25 cellular contexts compared by ENCODE assay signal in the genomic region with DNA sequence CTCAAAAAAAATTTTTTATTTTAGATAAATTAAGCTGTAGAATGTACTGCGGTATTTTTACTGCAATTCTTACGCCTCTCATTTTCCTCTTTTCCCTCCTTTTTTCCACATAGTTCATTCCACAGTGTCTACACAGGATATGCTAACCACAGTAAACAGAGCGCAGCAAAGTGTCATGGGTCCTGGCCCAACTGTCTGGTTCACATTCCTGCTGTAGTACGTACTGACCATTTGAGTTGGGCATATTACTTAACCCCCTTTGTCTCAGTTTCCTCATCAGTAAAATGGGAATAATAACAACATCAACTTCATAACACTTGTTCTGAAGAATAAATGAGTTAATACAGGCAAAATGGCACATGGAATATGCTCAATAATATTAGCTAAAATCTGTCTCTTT. TPM values are rescaled to one million over a fixed set of nuclear protein-coding genes. Genes with fewer than 3 reads are reported as not detected.
DNase-seq lines count a peak whose midpoint lies in the region; ATAC-seq, FAIRE-seq and TF ChIP-seq lines count a peak whose summit lies in the region.
"Had no signal": no experiment of that assay in that cellular context is flagged by ENCODE, and none has a peak within 500 bp of the region (broad histone marks: within the 10 kb centered on the region; RNA-seq: fewer than 3 reads in every experiment).

No MANE protein-coding gene starts in this region.

- H4K8ac ChIP-seq in H1 (ENCODE audit: extremely low read depth, insufficient read depth, low read length) = no peak overlapping the region

- no peaks in the 10 kb centered on the region for H3K9me2 ChIP-seq in GM23338 (ENCODE audit: insufficient read depth)

- H3K4me1 Mint-ChIP-seq in GM23338 = peaks cover 55% of the 10 kb centered on the region

- no peak overlapping the region for H2BK20ac ChIP-seq in H1 (ENCODE audit: low read length)

- H3K36me3 Mint-ChIP-seq in GM23338 (ENCODE audit: low read depth) = no peaks in the 10 kb centered on the region
- H3K36me3 Mint-ChIP-seq: CD4-positive, CD25-positive, alpha-beta regulatory T cell had no signal

- H4K20me1 ChIP-seq in GM23338 (replicated peaks; ENCODE audit: insufficient read depth) = no peaks in the 10 kb centered on the region
- no peaks in the 10 kb centered on the region for H4K20me1 ChIP-seq in H1 (replicated peaks in 1 of 2; ENCODE audit: control insufficient read depth in 1 of 2, insufficient read depth in 2 of 2, low read length in 2 of 2)
- H4K20me1 ChIP-seq: BLaER1 had no signal

- TF ChIP-seq CTCF in GM23338 (conservative IDR thresholded peaks at IDR 0.05; ENCODE audit: low read depth in 2 of 2) (no peak), H1 (IDR thresholded peaks at IDR 0.05; ENCODE audit: control extremely low read depth in 1 of 3, insufficient read depth in 1 of 3, low read depth in 1 of 3, low read length in 3 of 3) (no peak)

- H3K27me3 ChIP-seq in GM23338 (ENCODE audit: insufficient read depth) (no peaks in the 10 kb centered on the region), HUES48 (ENCODE audit: control insufficient read depth, insufficient read depth, low read length) (no peaks in the 10 kb centered on the region), H1 (replicated peaks in 1 of 4; ENCODE audit: control insufficient read depth in 3 of 4, extremely low read depth in 1 of 4, insufficient read depth in 3 of 4, low read length in 3 of 4) (no peaks in the 10 kb centered on the region)
- H3K27me3 ChIP-seq: BLaER1 had no signal

- peaks cover 62% of the 10 kb centered on the region for H3K4me1 ChIP-seq in GM23338 (ENCODE audit: insufficient read depth)
- peaks cover 55% of the 10 kb centered on the region for H3K4me1 ChIP-seq in HUES48 (ENCODE audit: control insufficient read depth, insufficient read depth, low read length)
- peaks cover 0 to 17% (median 12%) of the 10 kb centered on the region in 4 experiments; a peak in 5 of 7 replicates for H3K4me1 ChIP-seq in H1 (replicated peaks in 1 of 4; ENCODE audit: control insufficient read depth in 3 of 4, insufficient read depth in 4 of 4, low read length in 3 of 4)
- H3K4me1 ChIP-seq: BLaER1 had no signal

- no peaks in the 10 kb centered on the region for H3K9me3 Mint-ChIP-seq in GM23338
- H3K9me3 Mint-ChIP-seq: CD4-positive, CD25-positive, alpha-beta regulatory T cell had no signal

- no peak for TF ChIP-seq RAD21 in H1 (IDR thresholded peaks at IDR 0.05 in 1 of 2, conservative IDR thresholded peaks at IDR 0.05 in 1 of 2; ENCODE audit: low read depth in 2 of 2, low read length in 2 of 2)

- H4K5ac ChIP-seq in H1 (ENCODE audit: insufficient read length, low read depth, low read length) = peak overlapping the region; percentile 39

- intact Hi-C loops in sciatic nerve (cut with DNase I) = no loop called here

- H2BK120ac ChIP-seq in H1 (replicated peaks; ENCODE audit: low read depth, low read length) = no peak overlapping the region

- H3K27ac ChIP-seq in GM23338 (ENCODE audit: low read depth) = peak overlapping the region; percentile 78
- peak overlapping the region; percentile 33 for H3K27ac ChIP-seq in HUES48 (ENCODE audit: low read depth, low read length)
- H3K27ac ChIP-seq in H1 (ENCODE audit: low read depth, low read length) = no peak overlapping the region
- H3K27ac ChIP-seq: BLaER1, RWPE1 had no signal

- no peak overlapping the region for H2BK15ac ChIP-seq in H1 (ENCODE audit: low read length)

- no peak overlapping the region for H3K4me3 Mint-ChIP-seq in GM23338
- H3K4me3 Mint-ChIP-seq: CD4-positive, CD25-positive, alpha-beta regulatory T cell had no signal

- H3F3A ChIP-seq in GM23338 (replicated peaks; ENCODE audit: low read depth) = peaks cover 3% of the 10 kb centered on the region; the same call in 1 of the 2 replicates

- FAIRE-seq in H1 (lab: Jason Lieb, UNC) = no peak
- FAIRE-seq: A204.1 had no signal

- no peaks in the 10 kb centered on the region for H3K23me2 ChIP-seq in H1 (ENCODE audit: low read depth, low read length)

- H3K4ac ChIP-seq in H1 (replicated peaks; ENCODE audit: insufficient read length, low read depth, low read length) = no peak overlapping the region

- peak overlapping the region; percentile 58; the same call in 1 of the 2 replicates for H3K4me2 ChIP-seq in GM23338
- H3K4me2 ChIP-seq in H1 (ENCODE audit: insufficient read depth in 1 of 2, low read depth in 2 of 2, low read length in 2 of 2) = no peak overlapping the region
- H3K4me2 ChIP-seq: BLaER1 had no signal

- H3K9me3 ChIP-seq in HUES48 (ENCODE audit: control insufficient read depth, insufficient read depth, low read length) (no peaks in the 10 kb centered on the region), H1 (ENCODE audit: insufficient read depth in 2 of 2, low read depth in 1 of 2, low read length in 1 of 2) (no peaks in the 10 kb centered on the region)

- H2AK5ac ChIP-seq in H1 (ENCODE audit: low read depth, low read length) = no peak overlapping the region

- H2AFZ ChIP-seq in GM23338 (no peak overlapping the region), H1 (ENCODE audit: low read length) (no peak overlapping the region)

- no peak overlapping the region for H3K23ac ChIP-seq in H1 (ENCODE audit: insufficient read length)

- H3K14ac ChIP-seq in H1 (ENCODE audit: insufficient read length) = no peak overlapping the region

- peaks cover 86% of the 10 kb centered on the region for H3K79me2 ChIP-seq in GM23338 (replicated peaks; ENCODE audit: insufficient read depth)
- peaks cover 0 to 90% of the 10 kb centered on the region in 2 experiments; a peak in 3 of 4 replicates for H3K79me2 ChIP-seq in H1 (ENCODE audit: control insufficient read depth in 1 of 2, insufficient read depth in 2 of 2, low read length in 2 of 2)

- peaks cover 5% of the 10 kb centered on the region; the same call in 1 of the 2 replicates for H3K79me1 ChIP-seq in H1 (ENCODE audit: low read depth, low read length)

- ATAC-seq in GM23338 = no peak
- no peak for ATAC-seq in sciatic nerve
- no peak for ATAC-seq in HG02571 (IDR thresholded peaks at IDR 0.05; ENCODE audit: unreplicated experiment)
- ATAC-seq: Panc1 had no signal

- DNase-seq in GM23338 (ENCODE audit: low spot score) (no peak), H1 (ENCODE audit: low read depth in 1 of 2, low spot score in 2 of 2) (no peak), iris pigment epithelial cell (ENCODE audit: low read depth) (peak; percentile 47), sciatic nerve (ENCODE audit: low spot score) (no peak), LoVo (ENCODE audit: low spot score) (no peak)
- DNase-seq in stimulated activated CD8-positive, alpha-beta memory T cell treated with anti-CD3 and anti-CD28 coated beads, Interleukin-4, amount 100 ng/mL, for 48 hours = no peak
- DNase-seq: CD4-positive, CD25-positive, alpha-beta regulatory T cell; DMS153; HCEC 1CT; KG1; NCI-H1092; NCI-H1417 treated with DMSO at 0.1 percent for 48 hours; NCI-H1694 treated with DMSO at 0.1 percent for 48 hours; NCI-H2081 treated with DMSO at 0.1 percent for 48 hours; NCI-H2171; NCI-H226; NCI-H510A; NCI-H69; SHP77 had no signal

- TF ChIP-seq EP300 in H1 (IDR thresholded peaks at IDR 0.05; ENCODE audit: borderline replicate concordance in 1 of 2, low read depth in 2 of 2, low read length in 2 of 2) = no peak

- TF ChIP-seq POLR2A in H1 (IDR thresholded peaks at IDR 0.05; ENCODE audit: control extremely low read depth in 1 of 2, low read depth in 2 of 2, low read length in 2 of 2) = no peak

- H3K56ac ChIP-seq in H1 (replicated peaks; ENCODE audit: insufficient read length, low read depth, low read length) = no peak overlapping the region

- no peaks in the 10 kb centered on the region for H3K36me3 ChIP-seq in GM23338 (ENCODE audit: insufficient read depth)
- H3K36me3 ChIP-seq in HUES48 (ENCODE audit: control insufficient read depth, insufficient read depth, low read length) = no peaks in the 10 kb centered on the region
- no peaks in the 10 kb centered on the region for H3K36me3 ChIP-seq in H1 (ENCODE audit: control insufficient read depth in 2 of 4, insufficient read depth in 4 of 4, low read length in 3 of 4)
- H3K36me3 ChIP-seq: BLaER1 had no signal

- no peak overlapping the region for H2BK12ac ChIP-seq in H1 (ENCODE audit: low read depth, low read length)

- peak overlapping the region; percentile 93 for H3K27ac Mint-ChIP-seq in GM23338
- H3K27ac Mint-ChIP-seq: CD4-positive, CD25-positive, alpha-beta regulatory T cell had no signal

- H3K9ac ChIP-seq in HUES48 (ENCODE audit: low read depth, low read length) (no peak overlapping the region), H1 (replicated peaks in 1 of 4; ENCODE audit: extremely low read depth in 1 of 4, low read depth in 3 of 4, low read length in 3 of 4) (no peak overlapping the region)
- H3K9ac ChIP-seq: BLaER1 had no signal

- POLR2A ChIA-PET in H1 (lab: Charles Lee; ENCODE audit: partially characterized antibody) = interaction anchor here (2.2 to 2.5 kb wide), 3 partner anchors 11 to 42 kb away, joined by 5 to 12 read pairs (median 9); a partner anchor contains a TSS

- H4K91ac ChIP-seq in H1 (replicated peaks; ENCODE audit: insufficient read length, low read length) = no peak overlapping the region

- CTCF ChIA-PET in H1 (lab: Charles Lee; ENCODE audit: partially characterized antibody) = interaction anchor here (1.0 to 1.1 kb wide), 2 partner anchors 11 to 360 kb away, joined by 3 read pairs; no protein-coding TSS in a partner anchor

- H2BK5ac ChIP-seq in H1 (ENCODE audit: low read depth, low read length) = no peak overlapping the region; the same call in 1 of the 2 replicates

- H3K4me3 ChIP-seq in GM23338 (no peak overlapping the region), HUES48 (ENCODE audit: low read depth, low read length) (no peak overlapping the region), H1 (ENCODE audit: extremely low read depth in 1 of 4, insufficient read depth in 2 of 4, low read depth in 3 of 4, low read length in 4 of 4) (no peak overlapping the region)
- H3K4me3 ChIP-seq: BLaER1 had no signal

- H3K27me3 Mint-ChIP-seq in GM23338 (ENCODE audit: insufficient read depth, low read depth, poor library complexity) = no peaks in the 10 kb centered on the region
- H3K27me3 Mint-ChIP-seq: CD4-positive, CD25-positive, alpha-beta regulatory T cell had no signal

- 95% methylated on average over 4 of the region's 4 CpGs; no CpG with 5 or more reads in 1 of the 2 experiments for WGBS in H1 (ENCODE audit: extremely low coverage in 1 of 2, insufficient coverage in 1 of 2, insufficient read length in 1 of 2, insufficient replicate concordance in 2 of 2, low coverage in 1 of 2, low lambda C conversion rate in 2 of 2, missing lambda C conversion rate in 1 of 2), 2 experiments

- no peak overlapping the region for H3K18ac ChIP-seq in H1 (ENCODE audit: extremely low read depth, low read length)

RNA-seq across cellular contexts. Expression of a gene that starts 41.6 kb away (rescaled TPM):
- 74.4 and 75.0 TPM in 2 replicates for total RNA-seq in GM23338 (2014; rRNA removed; shearing (Covaris generic))
- polyA plus RNA-seq in GM23338 (2016; fragmentation: Nextera tagmentation; extraction: Ambion mirVana) (14.9 and 15.0 TPM in 2 replicates), H1 (2011; rRNA removed) (22.9 and 30.5 TPM in 2 replicates)
- 68.1 and 71.2 TPM in 2 replicates for total RNA-seq in H1 (2021; fragmentation: NEBNext Ultra II Directional; extraction: Animal tissue kit (Norgen Biotek cat#: 25700))
- polyA plus RNA-seq in H1 (2011; cell fraction: cytosol; rRNA removed) = 27.8 TPM
- 17.0 TPM for polyA plus RNA-seq in H1 (2011; cell fraction: nucleus; rRNA removed)
- polyA plus RNA-seq in H1 (2012, experiment 1 of 2) = 30.5 to 48.6 TPM (median 44.6 TPM) in 4 replicates
- polyA plus RNA-seq in H1 (2012, experiment 2 of 2) = 2.8 TPM
- polyA plus RNA-seq in H1 (2013, experiment 1 of 2) = 30.1 TPM
- 35.0 TPM for polyA plus RNA-seq in H1 (2013, experiment 2 of 2)
- 142 and 183 TPM in 2 replicates for polyA minus RNA-seq in H1 (2011; rRNA and poly(A)+ RNA removed)
- polyA minus RNA-seq in H1 (2011; cell fraction: cytosol; rRNA and poly(A)+ RNA removed) = 52.5 TPM
- polyA minus RNA-seq in H1 (2011; cell fraction: nucleus; rRNA and poly(A)+ RNA removed) = 58.5 TPM
- 82.2 TPM for total RNA-seq in sciatic nerve
